ENCODE assay signal across 26 cellular contexts in genomic region chr11:109849946-109850345, GRCh38.
A peak's percentile ranks its signal among the peaks of the same experiment; 100 is the strongest.
DNase-seq lines count a peak whose midpoint lies in the region; ATAC-seq and TF ChIP-seq lines count a peak whose summit lies in the region.
"Had no signal": no experiment of that assay in that cellular context is flagged by ENCODE, and none has a peak within 500 bp of the region (broad histone marks: within the 10 kb centered on the region; RNA-seq: fewer than 3 reads in every experiment).

No MANE protein-coding gene starts in this region.

- no peaks in the 10 kb centered on the region for H3K4me1 ChIP-seq in neural progenitor cell
- H3K4me1 ChIP-seq: Caco-2 had no signal

- H3K27ac Mint-ChIP-seq in neural progenitor cell, result no peak overlapping the region
- H3K27ac Mint-ChIP-seq: CD8-positive, alpha-beta T cell; IgD-negative memory B cell had no signal

- H3K9me3 ChIP-seq in SK-N-MC (ENCODE audit: low read depth, low read length), result no peaks in the 10 kb centered on the region
- H3K9me3 ChIP-seq in neural progenitor cell (ENCODE audit: low read depth), result no peaks in the 10 kb centered on the region
- H3K9me3 ChIP-seq: A549, Caco-2 had no signal

- H3K27me3 ChIP-seq in neural progenitor cell, result no peaks in the 10 kb centered on the region

- peaks cover 23% of the 10 kb centered on the region for H3K4me1 Mint-ChIP-seq in neural progenitor cell
- H3K4me1 Mint-ChIP-seq: IgD-negative memory B cell had no signal

- no peaks in the 10 kb centered on the region for H3K36me3 Mint-ChIP-seq in neural progenitor cell
- H3K36me3 Mint-ChIP-seq: CD8-positive, alpha-beta T cell; IgD-negative memory B cell had no signal

- H3K9ac ChIP-seq in SK-N-MC (ENCODE audit: insufficient read length) (no peak overlapping the region), neural progenitor cell (no peak overlapping the region)
- H3K9ac ChIP-seq: KMS-11 had no signal

- in situ Hi-C loops in G401 (cut with HindIII; ENCODE audit: low sequenced_read_pairs), result no loop called here

- 0 out of 2 replicates have a peak overlapping the region, but pooled peaks have one; percentile 22 for H3K4me3 ChIP-seq in SK-N-MC
- H3K4me3 ChIP-seq in neural progenitor cell, result no peak overlapping the region
- H3K4me3 ChIP-seq: A549 had no signal

- peaks cover 2% of the 10 kb centered on the region for H3K9me3 Mint-ChIP-seq in neural progenitor cell
- H3K9me3 Mint-ChIP-seq: CD8-positive, alpha-beta T cell; IgD-negative memory B cell had no signal

- H3K36me3 ChIP-seq in SK-N-MC (ENCODE audit: insufficient read depth, low read length), result no peaks in the 10 kb centered on the region
- H3K36me3 ChIP-seq in neural progenitor cell, result no peaks in the 10 kb centered on the region

- no peak overlapping the region for H3K4me3 Mint-ChIP-seq in neural progenitor cell
- H3K4me3 Mint-ChIP-seq: CD8-positive, alpha-beta T cell; IgD-negative memory B cell had no signal

- no peaks in the 10 kb centered on the region for H4K20me1 ChIP-seq in neural progenitor cell (ENCODE audit: low read depth)

- no peak overlapping the region for H3K4me2 ChIP-seq in neural progenitor cell
- H3K4me2 ChIP-seq: A549, KMS-11 had no signal

- DNase-seq in G401 (ENCODE audit: low spot score), result peak; percentile 19
- DNase-seq in NCI-H524 treated with DMSO at 0.1 percent for 48 hours (lab: John Stamatoyannopoulos, UW), result peak; percentile 71
- DNase-seq in SK-N-MC (ENCODE audit: low read depth, low spot score), result no peak
- DNase-seq in neural progenitor cell (ENCODE audit: low spot score), result peak; percentile 28
- no peak for DNase-seq in NCI-H1105 (lab: John Stamatoyannopoulos, UW)
- DNase-seq in activated effector memory CD4-positive, alpha-beta T cell treated with anti-CD3 and anti-CD28 coated beads, Interleukin-2, amount 50 U/mL, for 16 hours, result no peak
- DNase-seq: Caco-2; CD8-positive, alpha-beta T cell; DMS79; EL; GF-D8; HCEC 1CT; MM.1S; NCI-H1417 treated with DMSO at 0.1 percent for 48 hours; NCI-H187 treated with DMSO at 0.1 percent for 48 hours; NCI-H2107; NCI-H774; SHP77; T-helper 1 cell had no signal

- no peak overlapping the region for H2AFZ ChIP-seq in neural progenitor cell (replicated peaks)

- no peak for ATAC-seq in GM19035 (IDR thresholded peaks at IDR 0.05; ENCODE audit: unreplicated experiment)
- ATAC-seq: A549; CD8-positive, alpha-beta T cell; Panc1 had no signal

- H3K79me2 ChIP-seq in neural progenitor cell (ENCODE audit: low read depth), result no peaks in the 10 kb centered on the region

- H3F3A ChIP-seq in neural progenitor cell (ENCODE audit: low read depth), result no peaks in the 10 kb centered on the region

- TF ChIP-seq CTCF in neural progenitor cell (IDR thresholded peaks at IDR 0.05), result no peak

- no peaks in the 10 kb centered on the region for H3K27me3 Mint-ChIP-seq in neural progenitor cell (ENCODE audit: insufficient read depth, low read depth)
- H3K27me3 Mint-ChIP-seq: IgD-negative memory B cell had no signal

- H3K27ac ChIP-seq in SK-N-MC, result no peak overlapping the region
- H3K27ac ChIP-seq in neural progenitor cell, result no peak overlapping the region
- H3K27ac ChIP-seq: A549, C4-2B, KMS-11, RWPE1 had no signal

Comparison
In these comparisons a context has a peak if more than half of its experiments do, and no peak if none do; other contexts are left out.
1. DNase-seq: peak in G401 (single experiment), NCI-H524 treated with DMSO at 0.1 percent for 48 hours (single experiment) and neural progenitor cell (single experiment); none in SK-N-MC (single experiment), NCI-H1105 (single experiment) and activated effector memory CD4-positive, alpha-beta T cell treated with anti-CD3 and anti-CD28 coated beads, Interleukin-2, amount 50 U/mL, for 16 hours (single experiment).